ENCODE assay signal across 9 cellular contexts in genomic region chr20:21571841-21572690, GRCh38. TPM values are rescaled to one million over a fixed set of nuclear protein-coding genes. Genes with fewer than 3 reads are reported as not detected.
A peak's percentile ranks its signal among the peaks of the same experiment; 100 is the strongest.
DNase-seq lines count a peak whose midpoint lies in the region; ATAC-seq, FAIRE-seq and TF ChIP-seq lines count a peak whose summit lies in the region.
"Had no signal": no experiment of that assay in that cellular context is flagged by ENCODE, and none has a peak within 500 bp of the region (broad histone marks: within the 10 kb centered on the region; RNA-seq: fewer than 3 reads in every experiment).

No MANE protein-coding gene starts in this region.

- no peak for TF ChIP-seq POLR2A in suprapubic skin (IDR thresholded peaks at IDR 0.05)

- no peaks in the 10 kb centered on the region for H3K36me3 ChIP-seq in H7 (replicated peaks; ENCODE audit: control insufficient read depth, insufficient read depth, low read length)
- no peaks in the 10 kb centered on the region for H3K36me3 ChIP-seq in suprapubic skin
- H3K36me3 ChIP-seq in aorta (ENCODE audit: control insufficient read depth in 1 of 2, insufficient read depth in 2 of 2, low read length in 1 of 2): no peaks in the 10 kb centered on the region

- no peaks in the 10 kb centered on the region for H3K4me1 ChIP-seq in suprapubic skin
- H3K4me1 ChIP-seq in aorta (ENCODE audit: control insufficient read depth in 1 of 2, insufficient read depth in 2 of 2, low read length in 2 of 2): no peaks in the 10 kb centered on the region

- H3K9me3 ChIP-seq in suprapubic skin (no peaks in the 10 kb centered on the region), aorta (ENCODE audit: control insufficient read depth, low read length) (no peaks in the 10 kb centered on the region)

- intact Hi-C loops in aorta (cut with DNase I): loop anchor here (5.0 kb wide), 1 partner anchor 335 kb away; no protein-coding TSS in a partner anchor

- no peak overlapping the region for H3K27ac Mint-ChIP-seq in glutamatergic neuron (ENCODE audit: unreplicated experiment)
- no peak overlapping the region for H3K27ac Mint-ChIP-seq in T-helper 2 cell treated with Interferon-gamma antibody and Interleukin-4, amounts not matched to agents 5 μg/mL and 100 μg/mL, for 36 hours

- no peaks in the 10 kb centered on the region for H3K27me3 Mint-ChIP-seq in glutamatergic neuron (ENCODE audit: unreplicated experiment)
- H3K27me3 Mint-ChIP-seq in T-helper 2 cell treated with Interferon-gamma antibody and Interleukin-4, amounts not matched to agents 5 μg/mL and 100 μg/mL, for 36 hours (ENCODE audit: low read depth): peaks cover 29% of the 10 kb centered on the region

- 30% methylated on average over 15 of the region's 15 CpGs for WGBS in suprapubic skin
- 32% methylated on average over 15 of the region's 15 CpGs for WGBS in aorta, 2 donors

- no peak overlapping the region for H3K27ac ChIP-seq in suprapubic skin
- H3K27ac ChIP-seq in aorta (ENCODE audit: low read depth in 1 of 2, low read length in 2 of 2): no peak overlapping the region

- no peaks in the 10 kb centered on the region for H3K9me3 Mint-ChIP-seq in glutamatergic neuron (ENCODE audit: unreplicated experiment)
- no peaks in the 10 kb centered on the region for H3K9me3 Mint-ChIP-seq in T-helper 2 cell treated with Interferon-gamma antibody and Interleukin-4, amounts not matched to agents 5 μg/mL and 100 μg/mL, for 36 hours

- peak; percentile 63 for FAIRE-seq in TTC549 (lab: Jason Lieb, UNC)

- H3K4me3 ChIP-seq in H7 (ENCODE audit: insufficient read depth, low read depth, low read length): no peak overlapping the region
- no peak overlapping the region for H3K4me3 ChIP-seq in suprapubic skin
- H3K4me3 ChIP-seq in aorta (ENCODE audit: low read length in 2 of 2): no peak overlapping the region

- TF ChIP-seq EP300 in suprapubic skin (IDR thresholded peaks at IDR 0.05): no peak

- DNase-seq in DMS153 treated with DMSO at 0.1 percent for 48 hours (lab: John Stamatoyannopoulos, UW; ENCODE audit: unreplicated experiment) (peak; percentile 33), DMS153 (lab: John Stamatoyannopoulos, UW) (no peak), H7 (peak; percentile 60), glutamatergic neuron (no peak), suprapubic skin (ENCODE audit: low spot score in 2 of 2) (no peak), aorta (no peak)
- no peak for DNase-seq in T-helper 2 cell treated with Interferon-gamma antibody and Interleukin-4, amounts not matched to agents 5 μg/mL and 100 μg/mL, for 36 hours (ENCODE audit: low spot score)

- no peak overlapping the region for H3K4me3 Mint-ChIP-seq in glutamatergic neuron (ENCODE audit: unreplicated experiment)
- no peak overlapping the region for H3K4me3 Mint-ChIP-seq in T-helper 2 cell treated with Interferon-gamma antibody and Interleukin-4, amounts not matched to agents 5 μg/mL and 100 μg/mL, for 36 hours

- H3K27me3 ChIP-seq in H7 (ENCODE audit: control insufficient read depth, insufficient read depth, low read length) (no peaks in the 10 kb centered on the region), suprapubic skin (peaks cover 8% of the 10 kb centered on the region), aorta (ENCODE audit: control insufficient read depth in 1 of 2, insufficient read depth in 2 of 2, low read length in 1 of 2) (peaks cover 0 to 3% of the 10 kb centered on the region in 2 donors)

- no peak for ATAC-seq in aorta (ENCODE audit: low FRiP score)

- no peaks in the 10 kb centered on the region for H3K36me3 Mint-ChIP-seq in glutamatergic neuron (ENCODE audit: unreplicated experiment)
- no peaks in the 10 kb centered on the region for H3K36me3 Mint-ChIP-seq in T-helper 2 cell treated with Interferon-gamma antibody and Interleukin-4, amounts not matched to agents 5 μg/mL and 100 μg/mL, for 36 hours (ENCODE audit: low read depth)

- H3K4me1 Mint-ChIP-seq in glutamatergic neuron (ENCODE audit: low read depth, unreplicated experiment): no peaks in the 10 kb centered on the region
- H3K4me1 Mint-ChIP-seq in T-helper 2 cell treated with Interferon-gamma antibody and Interleukin-4, amounts not matched to agents 5 μg/mL and 100 μg/mL, for 36 hours (ENCODE audit: low read depth): peaks cover 5% of the 10 kb centered on the region

- TF ChIP-seq CTCF in glutamatergic neuron (IDR thresholded peaks at IDR 0.05; ENCODE audit: partially characterized antibody, unreplicated experiment) (peak; percentile 98), suprapubic skin (IDR thresholded peaks at IDR 0.05) (peak; percentile 50 to 74)

RNA-seq across cellular contexts. Expression of gene NKX2-2, which starts 58.2 kb away (rescaled TPM):
- 0.45 TPM in 1 of 2 replicates, not detected in the other for total RNA-seq in H7 (2014; rRNA removed; shearing (Covaris generic))
- total RNA-seq in glutamatergic neuron (ENCODE audit: unreplicated experiment) (1.2 TPM), suprapubic skin (not detected), aorta (not detected)
- under 1 TPM in 1 of 2 donors, not detected in 1; 0.15 TPM for polyA plus RNA-seq in aorta
- total RNA-seq: T-helper 1 cell treated with Interleukin-12 subunit alpha and Interleukin-12 subunit beta and Interleukin-4 antibody, amounts not matched to agents 30 ng/mL and 1 ng/mL, for 36 hours had no signal

Comparison
In these comparisons a context has a peak if more than half of its experiments do, and no peak if none do; other contexts are left out.
1. DNase-seq: peak in DMS153 treated with DMSO at 0.1 percent for 48 hours (single experiment) and H7 (single experiment); none in DMS153 (single experiment), glutamatergic neuron (single experiment), suprapubic skin (0 of 2), T-helper 2 cell treated with Interferon-gamma antibody and Interleukin-4, amounts not matched to agents 5 μg/mL and 100 μg/mL, for 36 hours (single experiment) and aorta (0 of 2).